1 cellular context compared by ENCODE assay signal in genomic region chr9:3475300-3476020, GRCh38.
TF ChIP-seq lines count a peak whose summit lies in the region.

No MANE protein-coding gene starts in this region.

TF ChIP-seq in GM12878, 131 proteins besides CTCF, POLR2A, EP300 and RAD21 (continued from another document):
- TF ChIP-seq, protein P1, sequence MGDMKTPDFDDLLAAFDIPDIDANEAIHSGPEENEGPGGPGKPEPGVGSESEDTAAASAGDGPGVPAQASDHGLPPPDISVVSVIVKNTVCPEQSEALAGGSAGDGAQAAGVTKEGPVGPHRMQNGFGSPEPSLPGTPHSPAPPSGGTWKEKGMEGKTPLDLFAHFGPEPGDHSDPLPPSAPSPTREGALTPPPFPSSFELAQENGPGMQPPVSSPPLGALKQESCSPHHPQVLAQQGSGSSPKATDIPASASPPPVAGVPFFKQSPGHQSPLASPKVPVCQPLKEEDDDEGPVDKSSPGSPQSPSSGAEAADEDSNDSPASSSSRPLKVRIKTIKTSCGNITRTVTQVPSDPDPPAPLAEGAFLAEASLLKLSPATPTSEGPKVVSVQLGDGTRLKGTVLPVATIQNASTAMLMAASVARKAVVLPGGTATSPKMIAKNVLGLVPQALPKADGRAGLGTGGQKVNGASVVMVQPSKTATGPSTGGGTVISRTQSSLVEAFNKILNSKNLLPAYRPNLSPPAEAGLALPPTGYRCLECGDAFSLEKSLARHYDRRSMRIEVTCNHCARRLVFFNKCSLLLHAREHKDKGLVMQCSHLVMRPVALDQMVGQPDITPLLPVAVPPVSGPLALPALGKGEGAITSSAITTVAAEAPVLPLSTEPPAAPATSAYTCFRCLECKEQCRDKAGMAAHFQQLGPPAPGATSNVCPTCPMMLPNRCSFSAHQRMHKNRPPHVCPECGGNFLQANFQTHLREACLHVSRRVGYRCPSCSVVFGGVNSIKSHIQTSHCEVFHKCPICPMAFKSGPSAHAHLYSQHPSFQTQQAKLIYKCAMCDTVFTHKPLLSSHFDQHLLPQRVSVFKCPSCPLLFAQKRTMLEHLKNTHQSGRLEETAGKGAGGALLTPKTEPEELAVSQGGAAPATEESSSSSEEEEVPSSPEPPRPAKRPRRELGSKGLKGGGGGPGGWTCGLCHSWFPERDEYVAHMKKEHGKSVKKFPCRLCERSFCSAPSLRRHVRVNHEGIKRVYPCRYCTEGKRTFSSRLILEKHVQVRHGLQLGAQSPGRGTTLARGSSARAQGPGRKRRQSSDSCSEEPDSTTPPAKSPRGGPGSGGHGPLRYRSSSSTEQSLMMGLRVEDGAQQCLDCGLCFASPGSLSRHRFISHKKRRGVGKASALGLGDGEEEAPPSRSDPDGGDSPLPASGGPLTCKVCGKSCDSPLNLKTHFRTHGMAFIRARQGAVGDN (IDR thresholded peaks at IDR 0.05): peak; percentile 38; the same call in 1 of the 2 replicates
